In the genomic region with DNA sequence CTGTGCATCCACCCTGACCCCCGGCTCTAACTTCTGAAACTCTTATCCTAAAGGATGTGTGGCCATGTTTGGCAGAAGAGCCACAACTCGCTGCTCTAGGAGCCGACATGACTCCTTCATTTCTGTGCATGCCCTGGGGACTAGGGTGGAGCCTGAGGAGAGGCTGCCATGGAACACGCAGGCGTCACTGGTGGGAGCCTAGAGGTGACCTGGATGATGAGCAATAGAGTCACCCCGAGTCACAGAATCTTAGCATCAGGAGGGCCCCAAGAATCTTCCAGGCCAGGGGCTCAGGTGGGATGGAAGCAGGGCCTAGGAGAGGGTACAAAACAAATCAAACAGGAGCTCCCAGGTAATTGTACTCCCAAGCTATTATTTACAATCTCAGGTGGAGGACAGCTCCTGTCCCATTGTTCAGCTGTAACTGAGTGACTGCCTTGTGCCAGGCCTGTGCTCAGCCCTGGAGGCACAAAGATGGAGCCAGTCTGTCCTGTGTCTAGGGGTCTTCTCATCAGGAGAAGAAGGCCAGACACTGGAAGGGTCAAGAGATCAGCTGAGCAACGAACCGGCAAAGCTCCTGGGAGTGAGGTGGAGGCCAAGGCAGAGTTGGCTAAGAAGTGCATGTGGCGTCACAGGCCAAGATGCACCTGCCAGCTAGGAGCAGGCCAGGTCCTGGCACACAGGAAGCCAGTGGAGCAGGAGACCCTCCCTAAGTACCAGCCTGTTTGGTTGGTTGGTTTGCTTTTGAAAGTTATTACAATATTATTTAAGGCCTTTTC, we compare ENCODE assay signal across 1 cellular context.
TF ChIP-seq lines count a peak whose summit lies in the region.

No MANE protein-coding gene starts in this region.

TF ChIP-seq in IMR-90, 13 proteins besides CTCF, POLR2A, EP300 and RAD21:
- TF ChIP-seq, protein P1, sequence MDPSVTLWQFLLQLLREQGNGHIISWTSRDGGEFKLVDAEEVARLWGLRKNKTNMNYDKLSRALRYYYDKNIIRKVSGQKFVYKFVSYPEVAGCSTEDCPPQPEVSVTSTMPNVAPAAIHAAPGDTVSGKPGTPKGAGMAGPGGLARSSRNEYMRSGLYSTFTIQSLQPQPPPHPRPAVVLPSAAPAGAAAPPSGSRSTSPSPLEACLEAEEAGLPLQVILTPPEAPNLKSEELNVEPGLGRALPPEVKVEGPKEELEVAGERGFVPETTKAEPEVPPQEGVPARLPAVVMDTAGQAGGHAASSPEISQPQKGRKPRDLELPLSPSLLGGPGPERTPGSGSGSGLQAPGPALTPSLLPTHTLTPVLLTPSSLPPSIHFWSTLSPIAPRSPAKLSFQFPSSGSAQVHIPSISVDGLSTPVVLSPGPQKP (IDR thresholded peaks at IDR 0.05; ENCODE audit: borderline replicate concordance, low read depth, low read length), result no peak
- no peak for TF ChIP-seq MAFK (IDR thresholded peaks at IDR 0.05; ENCODE audit: low read depth, low read length)
- TF ChIP-seq SMC3 (IDR thresholded peaks at IDR 0.05; ENCODE audit: low read depth, low read length), result no peak
- TF ChIP-seq CHD1 (IDR thresholded peaks at IDR 0.05; ENCODE audit: low read depth, low read length), result no peak
- no peak for TF ChIP-seq NFE2L2 (IDR thresholded peaks at IDR 0.05; ENCODE audit: low read depth, low read length)
- TF ChIP-seq FOS (IDR thresholded peaks at IDR 0.05; ENCODE audit: low read depth, low read length), result no peak
- no peak for TF ChIP-seq BHLHE40 (IDR thresholded peaks at IDR 0.05; ENCODE audit: low read depth, low read length)
